22 cellular contexts compared by ENCODE assay signal in the genomic region with DNA sequence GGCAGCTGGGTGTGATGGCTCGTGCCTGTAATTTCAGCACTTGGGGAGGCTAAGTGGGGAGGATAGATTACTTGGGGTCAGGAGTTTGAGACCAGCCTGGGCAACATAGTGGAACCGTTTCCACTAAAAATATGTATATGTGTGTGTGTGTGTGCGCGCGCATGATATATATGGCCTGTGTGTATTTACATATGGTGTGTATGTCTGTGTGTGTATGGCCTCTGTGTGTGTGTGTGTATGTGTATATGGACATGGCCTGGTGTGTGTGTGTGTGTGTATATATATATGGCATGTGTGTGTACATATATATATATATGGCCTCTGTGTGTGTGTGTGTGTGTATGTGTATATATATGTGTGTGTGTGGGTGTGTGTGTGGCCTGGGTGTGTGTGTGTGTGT. TPM values are rescaled to one million over a fixed set of nuclear protein-coding genes. Genes with fewer than 3 reads are reported as not detected.
DNase-seq lines count a peak whose midpoint lies in the region; FAIRE-seq and TF ChIP-seq lines count a peak whose summit lies in the region.
"Had no signal": no experiment of that assay in that cellular context is flagged by ENCODE, and none has a peak within 500 bp of the region (broad histone marks: within the 10 kb centered on the region; RNA-seq: fewer than 3 reads in every experiment).

No MANE protein-coding gene starts in this region.

- H3K4me1 ChIP-seq in neuronal stem cell (ENCODE audit: control insufficient read depth in 2 of 2, insufficient read depth in 1 of 2, low read depth in 1 of 2, low read length in 2 of 2) (no peaks in the 10 kb centered on the region), BE2C (no peaks in the 10 kb centered on the region)
- H3K4me1 ChIP-seq: A549 had no signal

- H3K4me2 ChIP-seq in neuronal stem cell (ENCODE audit: insufficient read depth, low read length, poor library complexity, severe bottlenecking), result no peak overlapping the region
- H3K4me2 ChIP-seq: A549, GM23338 had no signal

- no peak overlapping the region for H2BK15ac ChIP-seq in neuronal stem cell (ENCODE audit: low read length)

- FAIRE-seq in GM12891 (lab: Jason Lieb, UNC) (no peak), HTR-8/SVneo (lab: Jason Lieb, UNC) (peak; percentile 26)
- FAIRE-seq: A549, G401.6, GM18507 had no signal

- peak; percentile 69 for TF ChIP-seq POLR2A in GM12891 (IDR thresholded peaks at IDR 0.05; ENCODE audit: low read depth, low read length)

- H2BK120ac ChIP-seq in neuronal stem cell (ENCODE audit: low read depth, low read length), result no peak overlapping the region

- H4K8ac ChIP-seq in neuronal stem cell (ENCODE audit: low read depth, low read length), result peak overlapping the region; percentile 65

- no peak overlapping the region for H4K91ac ChIP-seq in neuronal stem cell (ENCODE audit: low read depth, low read length, poor library complexity)

- no peak for TF ChIP-seq CTCF in WERI-Rb-1 (IDR thresholded peaks at IDR 0.05; ENCODE audit: low read depth, low read length)
- TF ChIP-seq CTCF in BE2C (IDR thresholded peaks at IDR 0.05; ENCODE audit: low read depth, low read length), result no peak

- no peak overlapping the region for H3K23ac ChIP-seq in neuronal stem cell (ENCODE audit: low read depth, low read length, poor library complexity)

- WGBS in neuronal stem cell (ENCODE audit: extremely low coverage in 2 of 2, insufficient read length in 2 of 2, insufficient replicate concordance in 1 of 2), 2 donors, result no CpG with 5 or more reads among the region's 5 CpGs

- H3K27me3 ChIP-seq in neuronal stem cell (ENCODE audit: control insufficient read depth in 3 of 3, insufficient read depth in 3 of 3, low read depth in 1 of 3, low read length in 3 of 3) (peaks cover 0 to 9% (median 0%) of the 10 kb centered on the region in 3 experiments), WERI-Rb-1 (ENCODE audit: insufficient read depth, low read depth, severe bottlenecking) (no peaks in the 10 kb centered on the region), BE2C (no peaks in the 10 kb centered on the region)

- H3K14ac ChIP-seq in neuronal stem cell (ENCODE audit: low read length), result no peak overlapping the region

- H3K27ac ChIP-seq in neuronal stem cell (replicated peaks; ENCODE audit: low read length) (no peak overlapping the region), WERI-Rb-1 (no peak overlapping the region)
- H3K27ac ChIP-seq: A549 had no signal

- no peaks in the 10 kb centered on the region for H3K79me1 ChIP-seq in neuronal stem cell (ENCODE audit: low read depth, low read length)

- no peaks in the 10 kb centered on the region for H3K36me3 ChIP-seq in neuronal stem cell (replicated peaks in 1 of 2; ENCODE audit: control insufficient read depth in 2 of 2, insufficient read depth in 2 of 2, low read length in 2 of 2)
- no peaks in the 10 kb centered on the region for H3K36me3 ChIP-seq in WERI-Rb-1
- H3K36me3 ChIP-seq in BE2C, result no peaks in the 10 kb centered on the region

- H3K4me3 ChIP-seq in neuronal stem cell (ENCODE audit: low read length in 2 of 2) (no peak overlapping the region), WERI-Rb-1 (ENCODE audit: low read depth, low read length) (no peak overlapping the region), BE2C (ENCODE audit: low read depth, low read length) (no peak overlapping the region)
- H3K4me3 ChIP-seq: A549, GM23338 had no signal

- H3K18ac ChIP-seq in neuronal stem cell (ENCODE audit: low read length), result no peak overlapping the region

- DNase-seq in GM12891 (ENCODE audit: insufficient read length, low spot score), result no peak
- DNase-seq in HTR-8/SVneo (ENCODE audit: insufficient read length, low spot score), result no peak
- DNase-seq in neuronal stem cell (ENCODE audit: low spot score), result no peak
- DNase-seq in WERI-Rb-1, result no peak
- no peak for DNase-seq in BE2C
- DNase-seq in NCI-H1417 (lab: John Stamatoyannopoulos, UW), result no peak
- DNase-seq: 8988T; ACHN; AML-193; C1 segment of cervical spinal cord; Calu3; CD4-positive, alpha-beta memory T cell; COR-L47; DMS53; DMS79 treated with DMSO at 0.1 percent for 48 hours; H9; HFFc6 had no signal

- no peak overlapping the region for H2AK5ac ChIP-seq in neuronal stem cell (ENCODE audit: low read depth, low read length)

- H3K4ac ChIP-seq in neuronal stem cell (ENCODE audit: low read length), result no peak overlapping the region

- no peaks in the 10 kb centered on the region for H3K9me3 ChIP-seq in neuronal stem cell (replicated peaks in 1 of 2; ENCODE audit: control insufficient read depth in 2 of 2, insufficient read depth in 1 of 2, low read depth in 1 of 2, low read length in 2 of 2)
- no peaks in the 10 kb centered on the region for H3K9me3 ChIP-seq in WERI-Rb-1 (ENCODE audit: severe bottlenecking)
- no peaks in the 10 kb centered on the region for H3K9me3 ChIP-seq in BE2C
- H3K9me3 ChIP-seq: A549 had no signal

- no peak overlapping the region for H3K9ac ChIP-seq in neuronal stem cell (ENCODE audit: low read depth, low read length, poor library complexity)

- H2AFZ ChIP-seq in neuronal stem cell (ENCODE audit: low read length), result no peak overlapping the region
- H2AFZ ChIP-seq: GM23338 had no signal

- no peak overlapping the region for H2BK5ac ChIP-seq in neuronal stem cell (ENCODE audit: low read length)

- H2BK12ac ChIP-seq in neuronal stem cell (ENCODE audit: low read length), result no peak overlapping the region

TF ChIP-seq in GM12891, 5 proteins besides CTCF, POLR2A, EP300 and RAD21:
- TF ChIP-seq POLR2AphosphoS5 (IDR thresholded peaks at IDR 0.05; ENCODE audit: low read depth, low read length) (peak; percentile 59), TAF1 (IDR thresholded peaks at IDR 0.05; ENCODE audit: low read depth, low read length) (no peak)

RNA-seq across cellular contexts. Expression of a gene that starts 16.0 kb away (rescaled TPM):
- not detected for polyA plus RNA-seq in GM12891 (2012; ENCODE audit: low read depth, missing spikeins)
- not detected for polyA plus RNA-seq in neuronal stem cell (2013, experiment 1 of 2)
- polyA plus RNA-seq in neuronal stem cell (2013, experiment 2 of 2), result not detected
- not detected for polyA plus RNA-seq in BE2C (2012; ENCODE audit: insufficient read depth, insufficient read length, low read depth)
- polyA plus RNA-seq: A549; BJ; CD4-positive, alpha-beta memory T cell; GM23338 had no signal

RNA-seq across cellular contexts. Expression of a gene that starts 27.2 kb away (rescaled TPM):
- 67.7 TPM for polyA plus RNA-seq in GM12891 (2012; ENCODE audit: low read depth, missing spikeins)
- not detected for polyA plus RNA-seq in neuronal stem cell (2013, experiment 1 of 2)
- not detected for polyA plus RNA-seq in neuronal stem cell (2013, experiment 2 of 2)
- not detected for polyA plus RNA-seq in BE2C (2012; ENCODE audit: insufficient read depth, insufficient read length, low read depth)
- polyA plus RNA-seq: CD4-positive, alpha-beta memory T cell; GM23338 had no signal
